29 cellular contexts compared by ENCODE assay signal in genomic region chr2:135150711-135151110, GRCh38.
DNase-seq lines count a peak whose midpoint lies in the region; ATAC-seq and TF ChIP-seq lines count a peak whose summit lies in the region.
"Had no signal": no experiment of that assay in that cellular context is flagged by ENCODE, and none has a peak within 500 bp of the region (broad histone marks: within the 10 kb centered on the region; RNA-seq: fewer than 3 reads in every experiment).

No MANE protein-coding gene starts in this region.

- H4K20me1 ChIP-seq in neural progenitor cell (ENCODE audit: low read depth) = no peaks in the 10 kb centered on the region

- ATAC-seq in HG03469 (IDR thresholded peaks at IDR 0.05; ENCODE audit: unreplicated experiment) = no peak
- ATAC-seq: heart right ventricle had no signal

- H3F3A ChIP-seq in neural progenitor cell (ENCODE audit: low read depth) = peaks cover 10% of the 10 kb centered on the region

- H3K27me3 Mint-ChIP-seq in neural progenitor cell (ENCODE audit: insufficient read depth, low read depth) = no peaks in the 10 kb centered on the region
- H3K27me3 Mint-ChIP-seq: CD4-positive, alpha-beta memory T cell; naive B cell had no signal

- no peak overlapping the region for H2AFZ ChIP-seq in neural progenitor cell (replicated peaks)

- peak; percentile 8 for DNase-seq in DMS53 (lab: John Stamatoyannopoulos, UW)
- no peak for DNase-seq in DMS53 treated with DMSO at 0.1 percent for 48 hours (lab: John Stamatoyannopoulos, UW; ENCODE audit: unreplicated experiment)
- peak; percentile 20 for DNase-seq in HuH-7.5 (ENCODE audit: low spot score)
- DNase-seq in kidney glomerular epithelial cell (lab: John Stamatoyannopoulos, UW) = peak; percentile 16
- peak; percentile 31 for DNase-seq in neural progenitor cell (ENCODE audit: low spot score)
- no peak for DNase-seq in NCI-H2029 treated with DMSO at 0.1 percent for 48 hours (lab: John Stamatoyannopoulos, UW)
- DNase-seq in cortex of kidney (lab: John Stamatoyannopoulos, UW) = no peak
- DNase-seq: activated CD4-positive, alpha-beta T cell treated with anti-CD3 and anti-CD28 coated beads for 1 hour; activated CD8-positive, alpha-beta memory T cell treated with anti-CD3 and anti-CD28 coated beads for 24 hours; activated naive CD4-positive, alpha-beta T cell treated with Interleukin-2 at 50 U/mL for 16 hours; activated T-cell treated with anti-CD3 and anti-CD28 coated beads, Interleukin-2, amount 50 U/mL, for 48 hours; anterior cingulate cortex; CD4-positive, alpha-beta memory T cell; central memory CD4-positive, alpha-beta T cell; DMS153; dorsolateral prefrontal cortex; foreskin fibroblast; HCEC 1CT; heart right ventricle; naive B cell; NCI-H1105 treated with DMSO at 0.1 percent for 48 hours; NCI-H2081; NCI-H524 treated with DMSO at 0.1 percent for 48 hours; sigmoid colon; SK-N-SH; T1000; testis had no signal

- H3K4me1 Mint-ChIP-seq in neural progenitor cell = peaks cover 9% of the 10 kb centered on the region
- H3K4me1 Mint-ChIP-seq: naive B cell had no signal

- H3K4me3 ChIP-seq in neural progenitor cell = no peak overlapping the region
- H3K4me3 ChIP-seq: dorsolateral prefrontal cortex, heart right ventricle, sigmoid colon, testis had no signal

- no peak overlapping the region for H3K4me3 Mint-ChIP-seq in neural progenitor cell
- H3K4me3 Mint-ChIP-seq: CD4-positive, alpha-beta memory T cell; naive B cell had no signal

- no peak overlapping the region for H3K27ac Mint-ChIP-seq in neural progenitor cell

- peak overlapping the region; percentile 75 for H3K27ac ChIP-seq in neural progenitor cell
- H3K27ac ChIP-seq: 22Rv1, dorsolateral prefrontal cortex, heart right ventricle, sigmoid colon, testis had no signal

- peaks cover 19% of the 10 kb centered on the region for H3K4me1 ChIP-seq in neural progenitor cell
- H3K4me1 ChIP-seq: sigmoid colon, testis had no signal

- H3K36me3 Mint-ChIP-seq in neural progenitor cell = peaks cover 33% of the 10 kb centered on the region

- peak overlapping the region; percentile 51 for H3K4me2 ChIP-seq in neural progenitor cell
- H3K4me2 ChIP-seq: SK-N-SH had no signal

- H3K9me3 ChIP-seq in neural progenitor cell (ENCODE audit: low read depth) = no peaks in the 10 kb centered on the region
- H3K9me3 ChIP-seq: heart right ventricle, sigmoid colon, SK-N-SH, testis had no signal

- H3K9ac ChIP-seq in neural progenitor cell = no peak overlapping the region
- H3K9ac ChIP-seq: SK-N-SH had no signal

- H3K79me2 ChIP-seq in neural progenitor cell (ENCODE audit: low read depth) = no peaks in the 10 kb centered on the region

- TF ChIP-seq CTCF in neural progenitor cell (IDR thresholded peaks at IDR 0.05) = no peak

- no peaks in the 10 kb centered on the region for H3K27me3 ChIP-seq in neural progenitor cell
- H3K27me3 ChIP-seq: dorsolateral prefrontal cortex, heart right ventricle, sigmoid colon, testis had no signal

- H3K36me3 ChIP-seq in neural progenitor cell = peaks cover 24% of the 10 kb centered on the region

- no peaks in the 10 kb centered on the region for H3K9me3 Mint-ChIP-seq in neural progenitor cell
- H3K9me3 Mint-ChIP-seq: CD4-positive, alpha-beta memory T cell; naive B cell had no signal

Comparison
In these comparisons a context has a peak if more than half of its experiments do, and no peak if none do; other contexts are left out.
1. DNase-seq: peak in DMS53 (single experiment), HuH-7.5 (single experiment), kidney glomerular epithelial cell (single experiment) and neural progenitor cell (single experiment); none in DMS53 treated with DMSO at 0.1 percent for 48 hours (single experiment), NCI-H2029 treated with DMSO at 0.1 percent for 48 hours (single experiment) and cortex of kidney (single experiment).